In genomic region chr1:111213412-111213811, GRCh38 we compare ENCODE assay signal across 12 cellular contexts. TPM values are rescaled to one million over a fixed set of nuclear protein-coding genes. Genes with fewer than 3 reads are reported as not detected.
DNase-seq lines count a peak whose midpoint lies in the region; ATAC-seq and TF ChIP-seq lines count a peak whose summit lies in the region.
"Had no signal": no experiment of that assay in that cellular context is flagged by ENCODE, and none has a peak within 500 bp of the region (broad histone marks: within the 10 kb centered on the region; RNA-seq: fewer than 3 reads in every experiment).

No MANE protein-coding gene starts in this region.

- H3K27ac ChIP-seq in DND-41 (ENCODE audit: low read length), result peak overlapping the region; percentile 95
- peak overlapping the region; percentile 96 for H3K27ac ChIP-seq in Karpas-422 (ENCODE audit: low read length)
- H3K27ac ChIP-seq in neutrophil, result peak overlapping the region; percentile 76
- no peak overlapping the region for H3K27ac ChIP-seq in adrenal gland
- H3K27ac ChIP-seq: KMS-11, right atrium auricular region had no signal

- H3K9ac ChIP-seq in DND-41 (ENCODE audit: low read depth, low read length), result peak overlapping the region; percentile 59
- H3K9ac ChIP-seq in Karpas-422 (ENCODE audit: low read length), result peak overlapping the region; percentile 63; the same call in 1 of the 2 replicates
- H3K9ac ChIP-seq: KMS-11 had no signal

- H3K27me3 Mint-ChIP-seq in activated naive CD8-positive, alpha-beta T cell, result no peaks in the 10 kb centered on the region

- peaks cover 90% of the 10 kb centered on the region for H3K4me1 Mint-ChIP-seq in activated naive CD8-positive, alpha-beta T cell (ENCODE audit: low read depth)

- peak; percentile 53 for DNase-seq in DND-41
- DNase-seq in Karpas-422, result no peak
- no peak for DNase-seq in Kasumi-1 (lab: John Stamatoyannopoulos, UW)
- DNase-seq in adrenal gland, result no peak
- no peak for DNase-seq in activated effector memory CD4-positive, alpha-beta T cell treated with anti-CD3 and anti-CD28 coated beads, Interleukin-2, amount 50 U/mL, for 16 hours
- DNase-seq: NCI-H2081 treated with DMSO at 0.1 percent for 48 hours; NK-92 treated with Interleukin-12 subunit alpha and Interleukin-12 subunit beta, amount 100 ng/mL, for 24 hours had no signal

- H2AFZ ChIP-seq in DND-41 (ENCODE audit: low read depth, low read length) (no peak overlapping the region), Karpas-422 (ENCODE audit: low read length) (no peak overlapping the region)

- ATAC-seq in DND-41 (ENCODE audit: insufficient read depth, low read depth), result no peak

- H3K9me2 ChIP-seq in Karpas-422 (replicated peaks; ENCODE audit: insufficient read depth, low read length), result no peaks in the 10 kb centered on the region

- H3K9me3 ChIP-seq in DND-41 (ENCODE audit: insufficient read depth, low read length, severe bottlenecking), result no peaks in the 10 kb centered on the region
- no peaks in the 10 kb centered on the region for H3K9me3 ChIP-seq in Karpas-422 (ENCODE audit: low read length)
- no peaks in the 10 kb centered on the region for H3K9me3 ChIP-seq in neutrophil
- H3K9me3 ChIP-seq in adrenal gland (replicated peaks in 1 of 3), result no peaks in the 10 kb centered on the region
- H3K9me3 ChIP-seq: right atrium auricular region had no signal

- H3K27me3 ChIP-seq in DND-41 (ENCODE audit: insufficient read depth, low read length, poor library complexity) (no peaks in the 10 kb centered on the region), Karpas-422 (ENCODE audit: low read length) (no peaks in the 10 kb centered on the region), neutrophil (no peaks in the 10 kb centered on the region), adrenal gland (no peaks in the 10 kb centered on the region)
- H3K27me3 ChIP-seq: right atrium auricular region had no signal

- TF ChIP-seq POLR2A in adrenal gland (IDR thresholded peaks at IDR 0.05), result no peak

- intact Hi-C loops in adrenal gland (cut with DNase I), result no loop called here

- WGBS in adrenal gland, 4 donors, result 77 to 84% (median 81%) methylated on average over 6 of the region's 6 CpGs

- H3K79me2 ChIP-seq in DND-41 (ENCODE audit: insufficient read depth, low read length), result peaks cover 12% of the 10 kb centered on the region; the same call in 1 of the 2 replicates
- no peaks in the 10 kb centered on the region for H3K79me2 ChIP-seq in Karpas-422 (ENCODE audit: low read length)

- H3K4me1 ChIP-seq in DND-41 (ENCODE audit: insufficient read depth, low read length) (peaks cover 94% of the 10 kb centered on the region), Karpas-422 (ENCODE audit: low read length) (peaks cover 62% of the 10 kb centered on the region), neutrophil (ENCODE audit: control insufficient read depth in 1 of 2, insufficient read depth in 1 of 2, low read depth in 1 of 2, low read length in 1 of 2) (peaks cover 41 to 48% of the 10 kb centered on the region in 2 experiments), adrenal gland (replicated peaks in 1 of 2) (peaks cover 14 to 19% of the 10 kb centered on the region in 2 donors)
- H3K4me1 ChIP-seq: right atrium auricular region had no signal

- no peaks in the 10 kb centered on the region for H3K36me3 ChIP-seq in DND-41 (ENCODE audit: insufficient read depth, low read length)
- H3K36me3 ChIP-seq in Karpas-422 (ENCODE audit: insufficient read depth, low read length), result no peaks in the 10 kb centered on the region
- no peaks in the 10 kb centered on the region for H3K36me3 ChIP-seq in neutrophil
- H3K36me3 ChIP-seq in adrenal gland (replicated peaks in 1 of 2), result no peaks in the 10 kb centered on the region
- H3K36me3 ChIP-seq: right atrium auricular region had no signal

- H3K4me3 ChIP-seq in DND-41 (ENCODE audit: low read depth in 1 of 2, low read length in 2 of 2) (peak overlapping the region in 1 of 2 experiments; percentile 43; a peak in 1 of 4 replicates), Karpas-422 (ENCODE audit: low read length) (no peak overlapping the region), neutrophil (ENCODE audit: low read depth in 1 of 2, low read length in 1 of 2) (no peak overlapping the region), adrenal gland (no peak overlapping the region)
- H3K4me3 ChIP-seq: right atrium auricular region had no signal

- peak overlapping the region; percentile 96 for H3K27ac Mint-ChIP-seq in activated naive CD8-positive, alpha-beta T cell

- H3K4me2 ChIP-seq in DND-41 (ENCODE audit: insufficient read depth, low read length), result peak overlapping the region; percentile 56
- peak overlapping the region; percentile 57 for H3K4me2 ChIP-seq in Karpas-422 (ENCODE audit: low read depth, low read length, poor library complexity, severe bottlenecking)
- H3K4me2 ChIP-seq: KMS-11 had no signal

- H3K36me3 Mint-ChIP-seq in activated naive CD8-positive, alpha-beta T cell, result no peaks in the 10 kb centered on the region

- TF ChIP-seq CTCF in DND-41 (IDR thresholded peaks at IDR 0.05; ENCODE audit: borderline replicate concordance, extremely low read depth, low read length, poor library complexity, severe bottlenecking) (no peak), neutrophil (IDR thresholded peaks at IDR 0.05) (no peak), adrenal gland (IDR thresholded peaks at IDR 0.05) (no peak)

- H3K9me3 Mint-ChIP-seq in activated naive CD8-positive, alpha-beta T cell (ENCODE audit: low read depth), result no peaks in the 10 kb centered on the region

- H4K20me1 ChIP-seq in DND-41 (ENCODE audit: insufficient read depth, low read length) (no peaks in the 10 kb centered on the region), Karpas-422 (ENCODE audit: insufficient read depth, low read depth, low read length) (no peaks in the 10 kb centered on the region)

- H3K4me3 Mint-ChIP-seq in activated naive CD8-positive, alpha-beta T cell, result peak overlapping the region; percentile 80

RNA-seq across cellular contexts. Expression of gene DENND2D, which starts 13.0 kb away (rescaled TPM):
- total RNA-seq in Karpas-422 (2014; rRNA removed; shearing (Covaris generic); ENCODE audit: low replicate concordance), result 80.2 and 90.9 TPM in 2 replicates
- 10 to 100 TPM; 37.0 to 62.9 (median 42.7) TPM for total RNA-seq in adrenal gland
- polyA plus RNA-seq in adrenal gland, result 10 to 100 TPM; 38.1 to 57.3 (median 39.9) TPM

RNA-seq across cellular contexts. Expression of gene CHI3L2, which starts 14.1 kb away (rescaled TPM):
- not detected in 2 replicates for total RNA-seq in Karpas-422 (2014; rRNA removed; shearing (Covaris generic); ENCODE audit: low replicate concordance)
- total RNA-seq in adrenal gland, result 1 to 10 TPM in 5 of 8 donors, under 1 TPM in 2, not detected in 1; 0.84 to 9.1 (median 2.8) TPM
- polyA plus RNA-seq in adrenal gland, result 1 to 10 TPM in 2 of 3 donors, under 1 TPM in 1; 0.35 to 3.0 (median 2.7) TPM
- total RNA-seq: glomerular endothelial cell had no signal

Comparison
In these comparisons a context has a peak if more than half of its experiments do, and no peak if none do; other contexts are left out.
1. H3K27ac ChIP-seq: peak in DND-41 (single experiment), Karpas-422 (single experiment) and neutrophil (single experiment); none in adrenal gland (0 of 5).